Comparison of ENCODE assay signal across 10 cellular contexts in the genomic region with DNA sequence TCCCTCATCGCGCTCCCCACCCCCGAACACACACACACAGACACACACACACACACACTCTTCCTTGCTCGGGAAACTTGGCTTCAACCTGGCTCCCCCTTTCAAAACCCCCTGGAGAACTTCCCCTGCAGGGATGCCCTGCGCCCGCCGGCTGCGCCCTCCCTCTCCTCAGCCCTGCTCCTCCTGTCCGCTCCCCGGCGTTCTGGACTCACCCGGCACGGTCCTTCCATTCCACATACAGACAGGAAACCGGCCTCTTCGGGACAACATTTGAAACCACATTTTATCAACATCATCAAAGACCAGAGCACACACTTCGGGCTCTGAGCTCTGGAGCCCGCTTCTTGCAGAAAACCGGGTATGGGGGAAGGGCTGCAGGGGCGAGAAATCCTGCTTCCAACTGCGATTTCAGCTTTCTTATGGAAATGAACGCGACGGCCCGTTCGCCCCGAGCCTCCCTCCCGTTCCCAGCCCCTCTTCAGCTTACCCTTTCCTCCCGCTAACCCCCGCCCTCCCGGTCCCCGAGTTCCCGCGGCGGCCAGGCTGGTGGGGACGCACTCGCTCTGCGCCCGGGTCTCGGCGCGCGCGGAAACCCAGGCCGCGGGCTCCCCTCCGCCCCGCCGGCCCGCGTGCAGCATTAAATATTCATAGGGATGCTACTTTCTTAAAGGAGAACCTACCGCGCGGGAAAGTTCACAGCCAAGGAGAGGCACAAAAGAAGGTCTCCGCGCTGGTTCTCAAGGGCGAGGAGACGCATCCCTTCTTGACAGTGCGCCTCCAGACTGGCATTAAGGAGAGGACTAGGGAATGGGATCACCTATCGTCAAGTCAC. TPM values are rescaled to one million over a fixed set of nuclear protein-coding genes. Genes with fewer than 3 reads are reported as not detected.
A peak's percentile ranks its signal among the peaks of the same experiment; 100 is the strongest.
DNase-seq lines count a peak whose midpoint lies in the region; ATAC-seq and TF ChIP-seq lines count a peak whose summit lies in the region.
"Had no signal": no experiment of that assay in that cellular context is flagged by ENCODE, and none has a peak within 500 bp of the region (broad histone marks: within the 10 kb centered on the region; RNA-seq: fewer than 3 reads in every experiment).

No MANE protein-coding gene starts in this region.

- DNase-seq in activated CD8-positive, alpha-beta memory T cell treated with anti-CD3 and anti-CD28 coated beads, Interleukin-2, amount 10 ng/mL, durations not matched to agents 7 days and 5 days: no peak
- DNase-seq in activated CD8-positive, alpha-beta memory T cell treated with anti-CD3 and anti-CD28 coated beads, Interleukin-2, amount 50 U/mL, for 4 hours: no peak
- DNase-seq in anterior cingulate cortex (lab: John Stamatoyannopoulos, UW) (peak in 30 of 58 donors; percentile 24 to 78 (median 58)), lower lobe of right lung (no peak), suprapubic skin (ENCODE audit: low spot score in 2 of 2) (peak in 1 of 2 donors; percentile 61), midbrain (lab: John Stamatoyannopoulos, UW) (no peak)
- DNase-seq: DMS153 had no signal

- H3K27ac ChIP-seq in lower lobe of right lung: no peak overlapping the region
- no peak overlapping the region for H3K27ac ChIP-seq in suprapubic skin
- H3K27ac ChIP-seq: neutrophil had no signal

- no peak overlapping the region for H3K27ac Mint-ChIP-seq in activated CD8-positive, alpha-beta memory T cell treated with anti-CD3 and anti-CD28 coated beads, Interleukin-2, amount 10 ng/mL, durations not matched to agents 7 days and 5 days

- H3K27me3 Mint-ChIP-seq in activated CD8-positive, alpha-beta memory T cell treated with anti-CD3 and anti-CD28 coated beads, Interleukin-2, amount 10 ng/mL, durations not matched to agents 7 days and 5 days: peaks cover 84% of the 10 kb centered on the region

- peaks cover 89% of the 10 kb centered on the region for H3K27me3 ChIP-seq in lower lobe of right lung (ENCODE audit: low read depth)
- peaks cover 82% of the 10 kb centered on the region for H3K27me3 ChIP-seq in suprapubic skin

- no peaks in the 10 kb centered on the region for H3K9me3 Mint-ChIP-seq in activated CD8-positive, alpha-beta memory T cell treated with anti-CD3 and anti-CD28 coated beads, Interleukin-2, amount 10 ng/mL, durations not matched to agents 7 days and 5 days (ENCODE audit: low read depth)

- H3K36me3 ChIP-seq in lower lobe of right lung (no peaks in the 10 kb centered on the region), suprapubic skin (no peaks in the 10 kb centered on the region)
- H3K36me3 ChIP-seq: neutrophil had no signal

- WGBS in suprapubic skin: 1% methylated on average over 51 of the region's 59 CpGs

- no peak for TF ChIP-seq CTCF in lower lobe of right lung (IDR thresholded peaks at IDR 0.05)
- TF ChIP-seq CTCF in suprapubic skin (IDR thresholded peaks at IDR 0.05): no peak

- CTCF ChIA-PET in activated CD8-positive, alpha-beta memory T cell treated with anti-CD3 and anti-CD28 coated beads, Interleukin-2, amount 10 ng/mL, durations not matched to agents 7 days and 5 days (lab: Charles Lee): no interaction called here

- peak overlapping the region; percentile 49 for H3K4me3 Mint-ChIP-seq in activated CD8-positive, alpha-beta memory T cell treated with anti-CD3 and anti-CD28 coated beads, Interleukin-2, amount 10 ng/mL, durations not matched to agents 7 days and 5 days

- peaks cover 18% of the 10 kb centered on the region for H3K4me1 ChIP-seq in lower lobe of right lung
- peaks cover 24% of the 10 kb centered on the region for H3K4me1 ChIP-seq in suprapubic skin

- peaks cover 11% of the 10 kb centered on the region for H3K4me1 Mint-ChIP-seq in activated CD8-positive, alpha-beta memory T cell treated with anti-CD3 and anti-CD28 coated beads, Interleukin-2, amount 10 ng/mL, durations not matched to agents 7 days and 5 days

- H3K9me3 ChIP-seq in lower lobe of right lung (no peaks in the 10 kb centered on the region), suprapubic skin (no peaks in the 10 kb centered on the region)
- H3K9me3 ChIP-seq: neutrophil had no signal

- TF ChIP-seq POLR2A in suprapubic skin (IDR thresholded peaks at IDR 0.05): no peak

- no peak for TF ChIP-seq EP300 in suprapubic skin (IDR thresholded peaks at IDR 0.05)

- intact Hi-C loops in lower lobe of right lung (cut with DNase I): no loop called here

- no peak for ATAC-seq in activated CD8-positive, alpha-beta memory T cell treated with anti-CD3 and anti-CD28 coated beads, Interleukin-2, amount 10 ng/mL, durations not matched to agents 7 days and 5 days
- ATAC-seq in lower lobe of right lung: no peak
- no peak for ATAC-seq in GM21515 (IDR thresholded peaks at IDR 0.05; ENCODE audit: unreplicated experiment)
- ATAC-seq in HG03175 (IDR thresholded peaks at IDR 0.05; ENCODE audit: unreplicated experiment): no peak

- peak overlapping the region; percentile 62 for H3K4me3 ChIP-seq in lower lobe of right lung
- peak overlapping the region; percentile 60 for H3K4me3 ChIP-seq in suprapubic skin

- H3K36me3 Mint-ChIP-seq in activated CD8-positive, alpha-beta memory T cell treated with anti-CD3 and anti-CD28 coated beads, Interleukin-2, amount 10 ng/mL, durations not matched to agents 7 days and 5 days: no peaks in the 10 kb centered on the region

RNA-seq across cellular contexts. Expression of a gene that starts 18.3 kb away (rescaled TPM):
- not detected for total RNA-seq in activated CD8-positive, alpha-beta memory T cell treated with anti-CD3 and anti-CD28 coated beads, Interleukin-2, amount 10 ng/mL, durations not matched to agents 7 days and 5 days
- total RNA-seq in lower lobe of right lung (not detected), suprapubic skin (1 to 10 TPM in 2 of 4 donors, under 1 TPM in 2; 0.30 to 1.5 (median 0.84) TPM)

Comparison
In these comparisons a context has a peak if more than half of its experiments do, and no peak if none do; other contexts are left out.
1. DNase-seq: peak in anterior cingulate cortex (30 of 58); none in activated CD8-positive, alpha-beta memory T cell treated with anti-CD3 and anti-CD28 coated beads, Interleukin-2, amount 10 ng/mL, durations not matched to agents 7 days and 5 days (single experiment), activated CD8-positive, alpha-beta memory T cell treated with anti-CD3 and anti-CD28 coated beads, Interleukin-2, amount 50 U/mL, for 4 hours (single experiment), lower lobe of right lung (single experiment) and midbrain (single experiment).